In genomic region chr11:61826930-61827572, GRCh38 we compare ENCODE assay signal across 8 cellular contexts. TPM values are rescaled to one million over a fixed set of nuclear protein-coding genes. Genes with fewer than 3 reads are reported as not detected.
DNase-seq lines count a peak whose midpoint lies in the region; ATAC-seq, FAIRE-seq and TF ChIP-seq lines count a peak whose summit lies in the region.

No MANE protein-coding gene starts in this region.

- H3K27ac ChIP-seq in CD4-positive, alpha-beta T cell (ENCODE audit: low read depth, low read length): no peak overlapping the region

- H3K4me1 Mint-ChIP-seq in CD4-positive, alpha-beta T cell (ENCODE audit: low read depth): peaks cover 14% of the 10 kb centered on the region
- peaks cover 36% of the 10 kb centered on the region for H3K4me1 Mint-ChIP-seq in type B pancreatic cell (ENCODE audit: unreplicated experiment)

- peaks cover 15% of the 10 kb centered on the region for H3K27me3 ChIP-seq in CD4-positive, alpha-beta T cell (ENCODE audit: control insufficient read depth, insufficient read depth, low read length)
- no peaks in the 10 kb centered on the region for H3K27me3 ChIP-seq in bronchial epithelial cell (ENCODE audit: control insufficient read depth, insufficient read depth, low read length)

- no peak overlapping the region for H3K27ac Mint-ChIP-seq in CD4-positive, alpha-beta T cell
- H3K27ac Mint-ChIP-seq in type B pancreatic cell: peak overlapping the region; percentile 90

- peak overlapping the region; percentile 79 for H3K4me3 Mint-ChIP-seq in CD4-positive, alpha-beta T cell
- H3K4me3 Mint-ChIP-seq in type B pancreatic cell: peak overlapping the region; percentile 94

- POLR2A ChIA-PET in CD4-positive, alpha-beta T cell (lab: Charles Lee): no interaction called here

- no peaks in the 10 kb centered on the region for H3K36me3 ChIP-seq in bronchial epithelial cell (ENCODE audit: control insufficient read depth, insufficient read depth, low read length)

- ATAC-seq in CD4-positive, alpha-beta T cell (ENCODE audit: poor library complexity): no peak
- ATAC-seq in GM21390 (IDR thresholded peaks at IDR 0.05; ENCODE audit: unreplicated experiment) (peak; percentile 0), esophagus mucosa (no peak)

- no peak for FAIRE-seq in bronchial epithelial cell (lab: Jason Lieb, UNC)

- no peak for DNase-seq in CD4-positive, alpha-beta T cell
- DNase-seq in NCI-H146 treated with DMSO at 0.1 percent for 48 hours (lab: John Stamatoyannopoulos, UW; ENCODE audit: unreplicated experiment): peak; percentile 35
- DNase-seq in bronchial epithelial cell (ENCODE audit: low read depth): no peak
- peak; percentile 61 for DNase-seq in medulla oblongata (ENCODE audit: extremely low spot score)
- no peak for DNase-seq in type B pancreatic cell (ENCODE audit: extremely low spot score, unreplicated experiment)
- no peak for DNase-seq in activated CD4-positive, alpha-beta T cell treated with anti-CD3 and anti-CD28 coated beads for 48 hours

- TF ChIP-seq CTCF in CD4-positive, alpha-beta T cell (IDR thresholded peaks at IDR 0.05): no peak
- no peak for TF ChIP-seq CTCF in bronchial epithelial cell (IDR thresholded peaks at IDR 0.05; ENCODE audit: insufficient read depth, low read length, severe bottlenecking)
- no peak for TF ChIP-seq CTCF in type B pancreatic cell (conservative IDR thresholded peaks at IDR 0.05)

- CTCF ChIA-PET in CD4-positive, alpha-beta T cell (lab: Charles Lee): interaction anchor here (2.5 to 3.7 kb wide), 2 partner anchors 11 to 30 kb away, joined by 12 to 18 read pairs; partner anchors contain the start of gene FADS1

- H3K4me3 ChIP-seq in bronchial epithelial cell (ENCODE audit: low read depth, low read length): peak overlapping the region; percentile 61

- H3K9me3 Mint-ChIP-seq in CD4-positive, alpha-beta T cell: no peaks in the 10 kb centered on the region
- no peaks in the 10 kb centered on the region for H3K9me3 Mint-ChIP-seq in type B pancreatic cell

- H3K27me3 Mint-ChIP-seq in CD4-positive, alpha-beta T cell: peaks cover 65% of the 10 kb centered on the region
- H3K27me3 Mint-ChIP-seq in type B pancreatic cell: no peaks in the 10 kb centered on the region

- H3K9me3 ChIP-seq in CD4-positive, alpha-beta T cell (ENCODE audit: control insufficient read depth, low read length): no peaks in the 10 kb centered on the region

- intact Hi-C loops in CD4-positive, alpha-beta T cell (cut with DNase I, micrococcal nuclease): no loop called here

- H3K36me3 Mint-ChIP-seq in CD4-positive, alpha-beta T cell (ENCODE audit: low read depth): no peaks in the 10 kb centered on the region
- no peaks in the 10 kb centered on the region for H3K36me3 Mint-ChIP-seq in type B pancreatic cell

RNA-seq across cellular contexts. Expression of gene FADS2, which starts 1.0 kb away (rescaled TPM):
- total RNA-seq in CD4-positive, alpha-beta T cell: under 1 TPM; 0.08 to 0.33 TPM
- total RNA-seq in bronchial epithelial cell (15.2 and 34.2 TPM in 2 replicates), type B pancreatic cell (ENCODE audit: low replicate concordance) (127 and 205 TPM in 2 replicates), esophagus mucosa (43.3 TPM)

RNA-seq across cellular contexts. Expression of gene FADS1, which starts 10.2 kb away (rescaled TPM):
- total RNA-seq in CD4-positive, alpha-beta T cell: under 1 TPM; 0.56 to 0.77 TPM
- total RNA-seq in bronchial epithelial cell: 23.2 and 46.9 TPM in 2 replicates
- 34.2 and 90.0 TPM in 2 replicates for total RNA-seq in type B pancreatic cell (ENCODE audit: low replicate concordance)
- 7.5 TPM for total RNA-seq in esophagus mucosa

RNA-seq across cellular contexts. Expression of gene FEN1, which starts 34.3 kb away (rescaled TPM):
- 1 to 10 TPM; 7.5 to 9.1 TPM for total RNA-seq in CD4-positive, alpha-beta T cell
- 5.9 and 9.7 TPM in 2 replicates for total RNA-seq in bronchial epithelial cell
- total RNA-seq in type B pancreatic cell (ENCODE audit: low replicate concordance): 27.7 and 44.6 TPM in 2 replicates
- total RNA-seq in esophagus mucosa: 18.7 TPM

RNA-seq across cellular contexts. Expression of gene TMEM258, which starts 34.7 kb away (rescaled TPM):
- 10 to 100 TPM; 55.2 to 56.0 TPM for total RNA-seq in CD4-positive, alpha-beta T cell
- 61.3 and 159 TPM in 2 replicates for total RNA-seq in bronchial epithelial cell
- total RNA-seq in type B pancreatic cell (ENCODE audit: low replicate concordance): 158 and 162 TPM in 2 replicates
- total RNA-seq in esophagus mucosa: 90.9 TPM

Comparison
In these comparisons a context has a peak if more than half of its experiments do, and no peak if none do; other contexts are left out.
1. DNase-seq: peak in NCI-H146 treated with DMSO at 0.1 percent for 48 hours (single experiment) and medulla oblongata (single experiment); none in CD4-positive, alpha-beta T cell (0 of 10), bronchial epithelial cell (single experiment), type B pancreatic cell (single experiment) and activated CD4-positive, alpha-beta T cell treated with anti-CD3 and anti-CD28 coated beads for 48 hours (single experiment).
2. RNA of gene FADS2, which starts 1.0 kb away (total RNA-seq): 127 to 205 TPM in type B pancreatic cell, 43.3 TPM in esophagus mucosa (single experiment) and 15.2 to 34.2 TPM in bronchial epithelial cell; 0.08 to 0.33 TPM in CD4-positive, alpha-beta T cell; every median in the first group is over 10 times any median in the second.